ENCODE assay signal across 19 cellular contexts in genomic region chr2:27762951-27763906, GRCh38. TPM values are rescaled to one million over a fixed set of nuclear protein-coding genes. Genes with fewer than 3 reads are reported as not detected.
DNase-seq lines count a peak whose midpoint lies in the region; ATAC-seq and TF ChIP-seq lines count a peak whose summit lies in the region.
"Had no signal": no experiment of that assay in that cellular context is flagged by ENCODE, and none has a peak within 500 bp of the region (broad histone marks: within the 10 kb centered on the region; RNA-seq: fewer than 3 reads in every experiment).

No MANE protein-coding gene starts in this region.

- H3K9me3 ChIP-seq in Caco-2 (no peaks in the 10 kb centered on the region), smooth muscle cell (replicated peaks; ENCODE audit: low read depth) (no peaks in the 10 kb centered on the region)
- H3K9me3 ChIP-seq in naive thymus-derived CD4-positive, alpha-beta T cell (ENCODE audit: control insufficient read depth in 2 of 3, low read length in 3 of 3): no peaks in the 10 kb centered on the region
- H3K9me3 ChIP-seq: suprapubic skin had no signal

- no peaks in the 10 kb centered on the region for H3K9me3 Mint-ChIP-seq in Caco-2 (ENCODE audit: unreplicated experiment)
- no peaks in the 10 kb centered on the region for H3K9me3 Mint-ChIP-seq in neural crest cell
- H3K9me3 Mint-ChIP-seq in naive thymus-derived CD4-positive, alpha-beta T cell: no peaks in the 10 kb centered on the region
- H3K9me3 Mint-ChIP-seq: brain had no signal

- H2AFZ ChIP-seq in smooth muscle cell (ENCODE audit: low read depth): no peak overlapping the region

- WGBS in smooth muscle cell (ENCODE audit: low lambda C conversion rate): 96% methylated on average over 3 of the region's 3 CpGs

- POLR2A ChIA-PET in Caco-2 (lab: Charles Lee): interaction anchor here (3.8 kb wide), 1 partner anchor 10 kb away, joined by 37 read pairs; no protein-coding TSS in a partner anchor
- POLR2A ChIA-PET in RWPE1 (lab: Yijun Ruan, JAX; ENCODE audit: low non-redundant PET): no interaction called here
- POLR2A ChIA-PET in naive thymus-derived CD4-positive, alpha-beta T cell (lab: Charles Lee): no interaction called here

- H3K4me1 ChIP-seq in Caco-2 (peaks cover 58% of the 10 kb centered on the region), smooth muscle cell (ENCODE audit: low read depth) (no peaks in the 10 kb centered on the region)
- H3K4me1 ChIP-seq in naive thymus-derived CD4-positive, alpha-beta T cell (ENCODE audit: control insufficient read depth in 2 of 2, insufficient read depth in 2 of 2, low read length in 2 of 2): no peaks in the 10 kb centered on the region

- no peaks in the 10 kb centered on the region for H3K27me3 Mint-ChIP-seq in Caco-2 (ENCODE audit: insufficient read depth, unreplicated experiment)
- peaks cover 12% of the 10 kb centered on the region for H3K27me3 Mint-ChIP-seq in neural crest cell (ENCODE audit: low read depth)
- peaks cover 0 to 5% (median 3%) of the 10 kb centered on the region in 5 donors for H3K27me3 Mint-ChIP-seq in naive thymus-derived CD4-positive, alpha-beta T cell

- ATAC-seq in naive thymus-derived CD4-positive, alpha-beta T cell: no peak

- no peak overlapping the region for H3K9ac ChIP-seq in smooth muscle cell (ENCODE audit: low read depth)

- intact Hi-C loops in Caco-2 (cut with micrococcal nuclease; ENCODE audit: unreplicated experiment): no loop called here
- intact Hi-C loops in naive thymus-derived CD4-positive, alpha-beta T cell (cut with micrococcal nuclease): no loop called here

- H3K27me3 ChIP-seq in Caco-2 (replicated peaks; ENCODE audit: control insufficient read depth, insufficient read depth, low read length): no peaks in the 10 kb centered on the region
- no peaks in the 10 kb centered on the region for H3K27me3 ChIP-seq in naive thymus-derived CD4-positive, alpha-beta T cell (ENCODE audit: control insufficient read depth in 2 of 2, insufficient read depth in 2 of 2, low read length in 2 of 2)
- no peaks in the 10 kb centered on the region for H3K27me3 ChIP-seq in smooth muscle cell (ENCODE audit: low read depth)
- H3K27me3 ChIP-seq: suprapubic skin had no signal

- H3K4me3 ChIP-seq in Caco-2 (ENCODE audit: low read depth, low read length): no peak overlapping the region
- no peak overlapping the region for H3K4me3 ChIP-seq in naive thymus-derived CD4-positive, alpha-beta T cell (ENCODE audit: low read length)
- H3K4me3 ChIP-seq in smooth muscle cell: no peak overlapping the region
- H3K4me3 ChIP-seq: dorsolateral prefrontal cortex, suprapubic skin had no signal

- H3K36me3 ChIP-seq in Caco-2 (ENCODE audit: control insufficient read depth, insufficient read depth, low read length): no peaks in the 10 kb centered on the region
- H3K36me3 ChIP-seq in naive thymus-derived CD4-positive, alpha-beta T cell (ENCODE audit: control insufficient read depth in 2 of 3, insufficient read depth in 3 of 3, low read length in 3 of 3): no peaks in the 10 kb centered on the region
- no peaks in the 10 kb centered on the region for H3K36me3 ChIP-seq in smooth muscle cell (ENCODE audit: low read depth)
- H3K36me3 ChIP-seq: suprapubic skin had no signal

- H3K4me3 Mint-ChIP-seq in Caco-2 (ENCODE audit: unreplicated experiment) (no peak overlapping the region), neural crest cell (peak overlapping the region; percentile 2)
- H3K4me3 Mint-ChIP-seq in naive thymus-derived CD4-positive, alpha-beta T cell: no peak overlapping the region
- H3K4me3 Mint-ChIP-seq: brain had no signal

- H3F3A ChIP-seq in smooth muscle cell (ENCODE audit: low read depth): no peaks in the 10 kb centered on the region

- peaks cover 27% of the 10 kb centered on the region for H3K4me1 Mint-ChIP-seq in Caco-2 (ENCODE audit: low read depth, unreplicated experiment)
- H3K4me1 Mint-ChIP-seq in neural crest cell: no peaks in the 10 kb centered on the region
- H3K4me1 Mint-ChIP-seq in naive thymus-derived CD4-positive, alpha-beta T cell: peaks cover 0 to 13% (median 12%) of the 10 kb centered on the region in 7 donors
- H3K4me1 Mint-ChIP-seq: brain had no signal

- TF ChIP-seq CTCF in Caco-2 (IDR thresholded peaks at IDR 0.05; ENCODE audit: insufficient read depth in 1 of 2, low read depth in 1 of 2, low read length in 1 of 2, severe bottlenecking in 1 of 2, unreplicated experiment in 1 of 2) (no peak), RWPE1 (conservative IDR thresholded peaks at IDR 0.05; ENCODE audit: low read depth) (no peak), neural crest cell (conservative IDR thresholded peaks at IDR 0.05) (no peak), smooth muscle cell (IDR thresholded peaks at IDR 0.05; ENCODE audit: borderline replicate concordance, insufficient read depth, poor library complexity, severe bottlenecking) (no peak)

- no peak for DNase-seq in Caco-2
- DNase-seq in RWPE1 (ENCODE audit: low spot score): no peak
- peak; percentile 67 for DNase-seq in fibroblast of gingiva (ENCODE audit: low read depth)
- DNase-seq in neural crest cell (ENCODE audit: low read depth, low spot score): no peak
- no peak for DNase-seq in NCI-H2171 (lab: John Stamatoyannopoulos, UW)
- no peak for DNase-seq in naive thymus-derived CD4-positive, alpha-beta T cell
- no peak for DNase-seq in smooth muscle cell (lab: John Stamatoyannopoulos, UW; ENCODE audit: unreplicated experiment)
- no peak for DNase-seq in NCI-H187 treated with DMSO at 0.1 percent for 48 hours (lab: John Stamatoyannopoulos, UW)
- DNase-seq: activated CD8-positive, alpha-beta memory T cell treated with anti-CD3 and anti-CD28 coated beads, Interleukin-2, amount 50 U/mL, for 48 hours; dorsolateral prefrontal cortex; hippocampal formation; Karpas-422; midbrain; NCI-H1436 treated with DMSO at 0.1 percent for 48 hours; NCI-H2227 treated with DMSO at 0.1 percent for 48 hours; nucleus accumbens; stimulated activated CD4-positive, alpha-beta T cell treated with anti-CD3 and anti-CD28 coated beads, Interleukin-4, amount 100 ng/mL, for 24 hours had no signal

- H4K20me1 ChIP-seq in smooth muscle cell (ENCODE audit: low read depth): no peaks in the 10 kb centered on the region

- BruUV-seq in Caco-2 (replicated peaks; lab: Mats Ljungman, UMichigan): no TSS peak

- H3K27ac ChIP-seq in RWPE1: peak overlapping the region; percentile 76; the same call in 1 of the 2 replicates
- H3K27ac ChIP-seq in naive thymus-derived CD4-positive, alpha-beta T cell (ENCODE audit: low read depth, low read length): no peak overlapping the region
- no peak overlapping the region for H3K27ac ChIP-seq in smooth muscle cell (ENCODE audit: low read depth)
- H3K27ac ChIP-seq: dorsolateral prefrontal cortex, suprapubic skin had no signal

- H3K36me3 Mint-ChIP-seq in Caco-2 (ENCODE audit: insufficient read depth, unreplicated experiment): peaks cover 45% of the 10 kb centered on the region
- no peaks in the 10 kb centered on the region for H3K36me3 Mint-ChIP-seq in neural crest cell (ENCODE audit: low read depth)
- H3K36me3 Mint-ChIP-seq in naive thymus-derived CD4-positive, alpha-beta T cell: no peaks in the 10 kb centered on the region
- H3K36me3 Mint-ChIP-seq: brain had no signal

- no peaks in the 10 kb centered on the region for H3K79me2 ChIP-seq in smooth muscle cell (ENCODE audit: low read depth)

- H3K4me2 ChIP-seq in smooth muscle cell: no peak overlapping the region

- CTCF ChIA-PET in Caco-2 (lab: Charles Lee): no interaction called here
- CTCF ChIA-PET in RWPE1 (lab: Yijun Ruan, JAX): interaction anchor here (0.6 kb wide), 1 partner anchor 715 kb away, joined by 3 read pairs; no protein-coding TSS in a partner anchor
- CTCF ChIA-PET in naive thymus-derived CD4-positive, alpha-beta T cell (lab: Charles Lee): interaction anchor here (0.6 kb wide), 1 partner anchor 605 kb away, joined by 3 read pairs; no protein-coding TSS in a partner anchor

- H3K27ac Mint-ChIP-seq in Caco-2 (ENCODE audit: unreplicated experiment) (peak overlapping the region; percentile 98), neural crest cell (ENCODE audit: unreplicated experiment) (no peak overlapping the region)
- H3K27ac Mint-ChIP-seq in naive thymus-derived CD4-positive, alpha-beta T cell: peak overlapping the region in 1 of 9 donors; percentile 51
- H3K27ac Mint-ChIP-seq: brain had no signal

RNA-seq across cellular contexts. Expression of gene MRPL33, which starts 8.3 kb away (rescaled TPM):
- total RNA-seq in Caco-2 (2022) (84.9 and 89.5 TPM in 2 replicates), neural crest cell (53.5 and 67.0 TPM in 2 replicates), smooth muscle cell (94.5 and 142 TPM in 2 replicates)
- 10 to 100 TPM; 27.3 to 39.4 (median 35.1) TPM for total RNA-seq in naive thymus-derived CD4-positive, alpha-beta T cell
- polyA plus RNA-seq in naive thymus-derived CD4-positive, alpha-beta T cell: 100 to 1,000 TPM; 201 to 233 TPM
- 192 and 193 TPM in 2 replicates for polyA plus RNA-seq in smooth muscle cell
